Comparison of ENCODE assay signal across 8 cellular contexts in genomic region chr2:100416397-100416938, GRCh38. TPM values are rescaled to one million over a fixed set of nuclear protein-coding genes. Genes with fewer than 3 reads are reported as not detected.
DNase-seq lines count a peak whose midpoint lies in the region; ATAC-seq lines count a peak whose summit lies in the region.
"Had no signal": no experiment of that assay in that cellular context is flagged by ENCODE, and none has a peak within 500 bp of the region (broad histone marks: within the 10 kb centered on the region; RNA-seq: fewer than 3 reads in every experiment).

No MANE protein-coding gene starts in this region.

- peak overlapping the region; percentile 88 for H3K4me3 Mint-ChIP-seq in activated T-helper 2 cell treated with anti-CD3 and anti-CD28 coated beads, Interferon-gamma antibody, Interleukin-2, Interleukin-4, amounts not matched to agents 10 μg/mL and 5 μg/mL and 100 μg/mL, durations not matched to agents 14 hours and 24 hours and 36 hours (ENCODE audit: low read depth)

- H3K4me1 Mint-ChIP-seq in activated T-helper 2 cell treated with anti-CD3 and anti-CD28 coated beads, Interferon-gamma antibody, Interleukin-2, Interleukin-4, amounts not matched to agents 10 μg/mL and 5 μg/mL and 100 μg/mL, durations not matched to agents 14 hours and 24 hours and 36 hours (ENCODE audit: low read depth): peaks cover 14% of the 10 kb centered on the region

- peaks cover 28% of the 10 kb centered on the region for H3K4me1 ChIP-seq in iPS-15b (ENCODE audit: control insufficient read depth, insufficient read depth, low read length)
- peaks cover 11% of the 10 kb centered on the region for H3K4me1 ChIP-seq in stomach smooth muscle (ENCODE audit: control insufficient read depth, insufficient read depth, low read length)

- H3K4me3 ChIP-seq in iPS-15b (ENCODE audit: low read depth, low read length): peak overlapping the region; percentile 91
- peak overlapping the region; percentile 89 to 90 for H3K4me3 ChIP-seq in stomach smooth muscle (ENCODE audit: low read length in 2 of 2)

- no peak overlapping the region for H3K27ac ChIP-seq in stomach smooth muscle (ENCODE audit: low read length)

- H3K9me3 ChIP-seq in iPS-15b (ENCODE audit: control insufficient read depth, insufficient read depth, low read length): no peaks in the 10 kb centered on the region
- no peaks in the 10 kb centered on the region for H3K9me3 ChIP-seq in stomach smooth muscle (ENCODE audit: control insufficient read depth in 2 of 2, low read length in 2 of 2)

- intact Hi-C loops in activated T-helper 2 cell treated with anti-CD3 and anti-CD28 coated beads, Interferon-gamma antibody, Interleukin-2, Interleukin-4, amounts not matched to agents 10 μg/mL and 5 μg/mL and 100 μg/mL, durations not matched to agents 14 hours and 24 hours and 36 hours (cut with micrococcal nuclease): no loop called here

- peaks cover 5% of the 10 kb centered on the region for H3K9me3 Mint-ChIP-seq in activated T-helper 2 cell treated with anti-CD3 and anti-CD28 coated beads, Interferon-gamma antibody, Interleukin-2, Interleukin-4, amounts not matched to agents 10 μg/mL and 5 μg/mL and 100 μg/mL, durations not matched to agents 14 hours and 24 hours and 36 hours

- ATAC-seq in HG02840 (IDR thresholded peaks at IDR 0.05; ENCODE audit: low FRiP score, unreplicated experiment): peak; percentile 18
- ATAC-seq in HG02970 (IDR thresholded peaks at IDR 0.05; ENCODE audit: low FRiP score, unreplicated experiment): no peak

- no peak overlapping the region for H3K27ac Mint-ChIP-seq in activated T-helper 2 cell treated with anti-CD3 and anti-CD28 coated beads, Interferon-gamma antibody, Interleukin-2, Interleukin-4, amounts not matched to agents 10 μg/mL and 5 μg/mL and 100 μg/mL, durations not matched to agents 14 hours and 24 hours and 36 hours

- DNase-seq in activated T-helper 2 cell treated with anti-CD3 and anti-CD28 coated beads, Interferon-gamma antibody, Interleukin-2, Interleukin-4, amounts not matched to agents 10 μg/mL and 5 μg/mL and 100 μg/mL, durations not matched to agents 14 hours and 24 hours and 36 hours (ENCODE audit: low spot score): no peak
- DNase-seq in NCI-H526 (lab: John Stamatoyannopoulos, UW) (no peak), NCI-H226 (no peak)

- H3K27me3 ChIP-seq in iPS-15b (ENCODE audit: control insufficient read depth, insufficient read depth, low read length) (no peaks in the 10 kb centered on the region), stomach smooth muscle (ENCODE audit: control insufficient read depth in 1 of 2, insufficient read depth in 2 of 2, low read length in 2 of 2) (no peaks in the 10 kb centered on the region)

- peaks cover 3% of the 10 kb centered on the region for H3K36me3 Mint-ChIP-seq in activated T-helper 2 cell treated with anti-CD3 and anti-CD28 coated beads, Interferon-gamma antibody, Interleukin-2, Interleukin-4, amounts not matched to agents 10 μg/mL and 5 μg/mL and 100 μg/mL, durations not matched to agents 14 hours and 24 hours and 36 hours (ENCODE audit: low read depth)

- H3K27me3 Mint-ChIP-seq in activated T-helper 2 cell treated with anti-CD3 and anti-CD28 coated beads, Interferon-gamma antibody, Interleukin-2, Interleukin-4, amounts not matched to agents 10 μg/mL and 5 μg/mL and 100 μg/mL, durations not matched to agents 14 hours and 24 hours and 36 hours (ENCODE audit: low read depth): no peaks in the 10 kb centered on the region

- H3K36me3 ChIP-seq in iPS-15b (ENCODE audit: control insufficient read depth, insufficient read depth, low read length) (no peaks in the 10 kb centered on the region), stomach smooth muscle (ENCODE audit: control insufficient read depth in 2 of 2, insufficient read depth in 2 of 2, low read length in 2 of 2) (peaks cover 0 to 4% of the 10 kb centered on the region in 2 donors)

- H3K9ac ChIP-seq in iPS-15b (ENCODE audit: low read depth, low read length): peak overlapping the region; percentile 79
- peak overlapping the region; percentile 78 to 91 for H3K9ac ChIP-seq in stomach smooth muscle (ENCODE audit: low read length in 2 of 2)

RNA-seq across cellular contexts. Expression of gene CHST10, which starts 1.0 kb away (rescaled TPM):
- total RNA-seq in activated T-helper 2 cell treated with anti-CD3 and anti-CD28 coated beads, Interferon-gamma antibody, Interleukin-2, Interleukin-4, amounts not matched to agents 10 μg/mL and 5 μg/mL and 100 μg/mL, durations not matched to agents 14 hours and 24 hours and 36 hours: 6.8 and 10.5 TPM in 2 replicates

RNA-seq across cellular contexts. Expression of gene NMS, which starts 53.8 kb away (rescaled TPM):
- not detected in 2 replicates for total RNA-seq in activated T-helper 2 cell treated with anti-CD3 and anti-CD28 coated beads, Interferon-gamma antibody, Interleukin-2, Interleukin-4, amounts not matched to agents 10 μg/mL and 5 μg/mL and 100 μg/mL, durations not matched to agents 14 hours and 24 hours and 36 hours
- total RNA-seq: RPMI7951 had no signal
